19 cellular contexts compared by ENCODE assay signal in genomic region chr3:45603226-45603625, GRCh38.
"Had no signal": no experiment of that assay in that cellular context is flagged by ENCODE, and none has a peak within 500 bp of the region (broad histone marks: within the 10 kb centered on the region; RNA-seq: fewer than 3 reads in every experiment).

No MANE protein-coding gene starts in this region.

- H3K27ac Mint-ChIP-seq: activated CD4-positive, alpha-beta T cell treated with anti-CD3 and anti-CD28 coated beads, Interleukin-2, amount 10 ng/mL, durations not matched to agents 24 days and 14 days; dendritic cell treated with granulocyte-macrophage colony-stimulating factor and Interleukin-4, amounts not matched to agents 40 ng/mL and 50 ng/mL, for 4 days; mesothelial cell of epicardium; stimulated activated naive B cell treated with anti-CD40 and anti-IgM and Interleukin-4, amounts not matched to agents 10 μg/mL and 1 μg/mL and 100 μg/mL, for 72 hours had no signal

- H3K4me3 Mint-ChIP-seq: activated CD4-positive, alpha-beta T cell treated with anti-CD3 and anti-CD28 coated beads, Interleukin-2, amount 10 ng/mL, durations not matched to agents 24 days and 14 days; dendritic cell treated with granulocyte-macrophage colony-stimulating factor and Interleukin-4, amounts not matched to agents 40 ng/mL and 50 ng/mL, for 4 days; mesothelial cell of epicardium; neural crest cell; stimulated activated naive B cell treated with anti-CD40 and anti-IgM and Interleukin-4, amounts not matched to agents 10 μg/mL and 1 μg/mL and 100 μg/mL, for 72 hours had no signal

- ATAC-seq: left cardiac atrium; lower lobe of right lung; right lobe of liver; stimulated activated naive B cell treated with anti-CD40 and anti-IgM and Interleukin-4, amounts not matched to agents 10 μg/mL and 1 μg/mL and 100 μg/mL, for 72 hours had no signal

- H3K27me3 ChIP-seq: breast epithelium, esophagus muscularis mucosa, right lobe of liver, thyroid gland had no signal

- H3K4me3 ChIP-seq: breast epithelium, esophagus muscularis mucosa, lower lobe of right lung, prostate gland, right lobe of liver, thyroid gland had no signal

- H3K27me3 Mint-ChIP-seq: activated CD4-positive, alpha-beta T cell treated with anti-CD3 and anti-CD28 coated beads, Interleukin-2, amount 10 ng/mL, durations not matched to agents 24 days and 14 days; dendritic cell treated with granulocyte-macrophage colony-stimulating factor and Interleukin-4, amounts not matched to agents 40 ng/mL and 50 ng/mL, for 4 days; stimulated activated naive B cell treated with anti-CD40 and anti-IgM and Interleukin-4, amounts not matched to agents 10 μg/mL and 1 μg/mL and 100 μg/mL, for 72 hours had no signal

- H3K9me3 ChIP-seq: breast epithelium, esophagus muscularis mucosa, lower lobe of right lung, prostate gland, right lobe of liver, thyroid gland had no signal

- H3K36me3 ChIP-seq: breast epithelium, prostate gland, right lobe of liver, thyroid gland had no signal

- H3K9me3 Mint-ChIP-seq: activated CD4-positive, alpha-beta T cell treated with anti-CD3 and anti-CD28 coated beads, Interleukin-2, amount 10 ng/mL, durations not matched to agents 24 days and 14 days; dendritic cell treated with granulocyte-macrophage colony-stimulating factor and Interleukin-4, amounts not matched to agents 40 ng/mL and 50 ng/mL, for 4 days; mesothelial cell of epicardium; neural crest cell; stimulated activated naive B cell treated with anti-CD40 and anti-IgM and Interleukin-4, amounts not matched to agents 10 μg/mL and 1 μg/mL and 100 μg/mL, for 72 hours had no signal

- DNase-seq: activated CD4-positive, alpha-beta T cell treated with anti-CD3 and anti-CD28 coated beads, Interleukin-2, amount 10 ng/mL, durations not matched to agents 24 days and 14 days; activated CD8-positive, alpha-beta memory T cell treated with anti-CD3 and anti-CD28 coated beads, Interleukin-2, amount 50 U/mL, for 4 hours; activated effector memory CD4-positive, alpha-beta T cell treated with Interleukin-2 at 50 U/mL for 16 hours; activated naive CD4-positive, alpha-beta T cell treated with anti-CD3 and anti-CD28 coated beads, Interleukin-2, amount 50 U/mL, for 16 hours; activated T-cell treated with anti-CD3 and anti-CD28 coated beads, Interleukin-2, amount 50 U/mL, for 48 hours; aorta; effector CD8-positive, alpha-beta T cell; hippocampal formation; left cardiac atrium; right lobe of liver; stimulated activated naive B cell treated with anti-CD40 and anti-IgM and Interleukin-4, amounts not matched to agents 10 μg/mL and 1 μg/mL and 100 μg/mL, for 72 hours; thyroid gland had no signal

- H3K27ac ChIP-seq: breast epithelium, lower lobe of right lung, prostate gland had no signal
